In the genomic region with DNA sequence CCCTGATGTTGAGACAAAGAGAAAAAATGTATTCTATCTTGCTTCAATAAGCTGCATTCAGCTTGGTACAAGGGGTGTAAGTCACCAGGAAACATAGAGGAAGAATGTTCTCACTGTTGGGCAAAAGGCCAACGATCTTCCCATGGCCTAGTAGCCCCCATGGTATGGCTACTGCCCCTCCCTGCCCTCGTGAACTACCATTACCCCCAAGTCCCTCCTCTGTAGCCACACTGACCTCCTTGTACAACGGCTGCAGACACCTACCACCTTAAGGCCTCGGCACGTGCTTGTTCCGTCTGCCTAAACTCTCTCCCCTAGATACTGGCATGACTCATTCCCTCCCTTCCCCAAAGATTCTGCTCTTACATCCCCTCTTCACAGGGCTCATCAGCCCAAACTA, we compare ENCODE assay signal across 15 cellular contexts.
"Had no signal": no experiment of that assay in that cellular context is flagged by ENCODE, and none has a peak within 500 bp of the region (broad histone marks: within the 10 kb centered on the region; RNA-seq: fewer than 3 reads in every experiment).

No MANE protein-coding gene starts in this region.

- ATAC-seq: foreskin keratinocyte; left lung; sciatic nerve; stimulated activated memory B cell treated with anti-CD40 and anti-IgM and Interleukin-4, amounts not matched to agents 10 μg/mL and 1 μg/mL and 100 μg/mL, for 72 hours; stimulated activated naive CD8-positive, alpha-beta T cell treated with anti-CD3 and anti-CD28 coated beads, Interleukin-15, amount 100 ng/mL, for 72 hours had no signal

- DNase-seq: erythroblast; foreskin keratinocyte; heart left ventricle; hippocampal formation; left lung; midbrain; spleen; stimulated activated CD4-positive, alpha-beta T cell treated with anti-CD3 and anti-CD28 coated beads, Interleukin-15, amount 100 ng/mL, for 24 hours; stimulated activated CD4-positive, alpha-beta T cell treated with anti-CD3 and anti-CD28 coated beads, Interleukin-1b, Interleukin-23, amount 100 ng/mL, for 48 hours; stimulated activated CD4-positive, alpha-beta T cell treated with anti-CD3 and anti-CD28 coated beads, Interleukin-4, amount 100 ng/mL, for 24 hours; stimulated activated naive CD8-positive, alpha-beta T cell treated with anti-CD3 and anti-CD28 coated beads, Interleukin-15, amount 100 ng/mL, for 72 hours; testis had no signal

- FAIRE-seq: islet of Langerhans had no signal
